In genomic region chr20:62356948-62357667, GRCh38 we compare ENCODE assay signal across 8 cellular contexts. TPM values are rescaled to one million over a fixed set of nuclear protein-coding genes. Genes with fewer than 3 reads are reported as not detected.
DNase-seq lines count a peak whose midpoint lies in the region; ATAC-seq and TF ChIP-seq lines count a peak whose summit lies in the region.

No MANE protein-coding gene starts in this region.

- H3K9ac ChIP-seq in skeletal muscle satellite cell (ENCODE audit: low read depth, low read length): peak overlapping the region; percentile 36

- H3K4me3 Mint-ChIP-seq in CD8-positive, alpha-beta T cell: no peak overlapping the region

- H3K9me3 ChIP-seq in adrenal gland (replicated peaks in 1 of 3) (no peaks in the 10 kb centered on the region), heart left ventricle (no peaks in the 10 kb centered on the region), skeletal muscle satellite cell (replicated peaks; ENCODE audit: low read length) (no peaks in the 10 kb centered on the region)
- H3K9me3 ChIP-seq in CD8-positive, alpha-beta T cell (ENCODE audit: low read length): no peaks in the 10 kb centered on the region

- no peaks in the 10 kb centered on the region for H3K9me3 Mint-ChIP-seq in CD8-positive, alpha-beta T cell

- H3K36me3 Mint-ChIP-seq in CD8-positive, alpha-beta T cell: no peaks in the 10 kb centered on the region

- H3K4me1 ChIP-seq in adrenal gland (replicated peaks in 1 of 2) (peaks cover 52 to 55% of the 10 kb centered on the region in 2 donors), heart left ventricle (peaks cover 35 to 96% (median 83%) of the 10 kb centered on the region in 12 donors), skeletal muscle satellite cell (ENCODE audit: control insufficient read depth, insufficient read depth, low read length) (peaks cover 71% of the 10 kb centered on the region)
- H3K4me1 ChIP-seq in CD8-positive, alpha-beta T cell (ENCODE audit: insufficient read depth, low read length): no peaks in the 10 kb centered on the region

- DNase-seq in HCEC 1CT (peak; percentile 35), adrenal gland (peak; percentile 70 to 90 (median 85)), heart left ventricle (peak; percentile 85 to 92 (median 87)), Kasumi-1 (lab: John Stamatoyannopoulos, UW) (no peak), NCI-H187 treated with DMSO at 0.1 percent for 48 hours (lab: John Stamatoyannopoulos, UW) (no peak), KG1 (lab: John Stamatoyannopoulos, UW) (no peak)
- DNase-seq in CD8-positive, alpha-beta T cell: no peak

- no peak overlapping the region for H3K27ac Mint-ChIP-seq in CD8-positive, alpha-beta T cell

- POLR2A ChIA-PET in CD8-positive, alpha-beta T cell (lab: Charles Lee): no interaction called here

- H3K27me3 ChIP-seq in adrenal gland (no peaks in the 10 kb centered on the region), heart left ventricle (peaks cover 0 to 4% (median 0%) of the 10 kb centered on the region in 9 donors), skeletal muscle satellite cell (ENCODE audit: control insufficient read depth, insufficient read depth, low read length) (no peaks in the 10 kb centered on the region)
- no peaks in the 10 kb centered on the region for H3K27me3 ChIP-seq in CD8-positive, alpha-beta T cell (ENCODE audit: insufficient read depth, low read length)

- intact Hi-C loops in adrenal gland (cut with DNase I) (loop anchor here in 1 of 2 donors (10.0 kb wide), 1 partner anchor 52 kb away; the partner anchor contains the start of gene ADRM1), heart left ventricle (cut with DNase I) (loop anchor here in 4 of 10 donors (2.0 to 10.0 kb wide), 4 partner anchors 24 to 55 kb away; partner anchors contain the start of gene ADRM1 (in 2 of the 4))
- intact Hi-C loops in CD8-positive, alpha-beta T cell (cut with DNase I, micrococcal nuclease): no loop called here

- WGBS in adrenal gland, 4 donors: 18 to 33% (median 27%) methylated on average over 7 to 29 of the region's 29 CpGs
- WGBS in heart left ventricle, 4 donors: 12 to 28% (median 15%) methylated on average over 8 to 29 of the region's 29 CpGs

- no peaks in the 10 kb centered on the region for H3K4me1 Mint-ChIP-seq in CD8-positive, alpha-beta T cell (ENCODE audit: low read depth)

- H3K4me3 ChIP-seq in adrenal gland (peak overlapping the region in 1 of 4 donors; percentile 45), heart left ventricle (peak overlapping the region in 11 of 12 donors; percentile 2 to 48 (median 34)), skeletal muscle satellite cell (ENCODE audit: low read length) (peak overlapping the region; percentile 44)
- no peak overlapping the region for H3K4me3 ChIP-seq in CD8-positive, alpha-beta T cell (ENCODE audit: low read depth, low read length)

- peaks cover 2% of the 10 kb centered on the region for H3K27me3 Mint-ChIP-seq in CD8-positive, alpha-beta T cell (ENCODE audit: low read depth)

- H3K36me3 ChIP-seq in adrenal gland (replicated peaks in 1 of 2) (peaks cover 0 to 3% of the 10 kb centered on the region in 2 donors), heart left ventricle (peaks cover 0 to 19% (median 2%) of the 10 kb centered on the region in 9 donors), skeletal muscle satellite cell (ENCODE audit: insufficient read depth, low read length) (peaks cover under 1% of the 10 kb centered on the region)
- no peaks in the 10 kb centered on the region for H3K36me3 ChIP-seq in CD8-positive, alpha-beta T cell (ENCODE audit: insufficient read depth, low read length)

- H3K27ac ChIP-seq in adrenal gland (peak overlapping the region; percentile 58 to 90 (median 88)), heart left ventricle (peak overlapping the region; percentile 69 to 97 (median 93))
- no peak overlapping the region for H3K27ac ChIP-seq in CD8-positive, alpha-beta T cell (ENCODE audit: low read depth, low read length)

- TF ChIP-seq CTCF in adrenal gland (IDR thresholded peaks at IDR 0.05): no peak
- no peak for TF ChIP-seq CTCF in heart left ventricle (IDR thresholded peaks at IDR 0.05)
- no peak for TF ChIP-seq CTCF in CD8-positive, alpha-beta T cell (IDR thresholded peaks at IDR 0.05)

- peak overlapping the region; percentile 80 for H3K4me2 ChIP-seq in skeletal muscle satellite cell (ENCODE audit: low read length)

- CTCF ChIA-PET in CD8-positive, alpha-beta T cell (lab: Charles Lee): no interaction called here

- ATAC-seq in heart left ventricle: peak; percentile 17 to 56 (median 44)
- no peak for ATAC-seq in CD8-positive, alpha-beta T cell

- TF ChIP-seq POLR2A in adrenal gland (IDR thresholded peaks at IDR 0.05) (no peak), heart left ventricle (IDR thresholded peaks at IDR 0.05) (peak in 1 of 2 donors; percentile 12)

RNA-seq across cellular contexts. Expression of gene LAMA5, which starts 10.0 kb away (rescaled TPM):
- total RNA-seq in adrenal gland (100 to 1,000 TPM in 4 of 8 donors, 10 to 100 TPM in 4; 35.3 to 146 (median 100) TPM), heart left ventricle (100 to 1,000 TPM in 1 of 9 donors, 10 to 100 TPM in 8; 57.4 to 107 (median 73.6) TPM)
- polyA plus RNA-seq in adrenal gland (100 to 1,000 TPM in 2 of 3 donors, 1 to 10 TPM in 1; 2.0 to 537 (median 262) TPM), heart left ventricle (100 to 1,000 TPM in 1 of 2 donors, 10 to 100 TPM in 1; 72.0 to 128 TPM)
- 24.3 and 43.7 TPM in 2 replicates for total RNA-seq in skeletal muscle satellite cell (2012; rRNA removed)
- 1 to 10 TPM in 1 of 2 experiments, under 1 TPM in 1; 0.28 to 1.1 TPM for total RNA-seq in CD8-positive, alpha-beta T cell

RNA-seq across cellular contexts. Expression of gene RPS21, which starts 29.8 kb away (rescaled TPM):
- total RNA-seq in adrenal gland: 1,000 to 10,000 TPM; 1,155 to 4,794 (median 1,602) TPM
- 1,000 to 10,000 TPM in 2 of 3 donors, 100 to 1,000 TPM in 1; 438 to 3,024 (median 2,274) TPM for polyA plus RNA-seq in adrenal gland
- total RNA-seq in heart left ventricle: 100 to 1,000 TPM; 434 to 831 (median 670) TPM
- polyA plus RNA-seq in heart left ventricle: 1,000 to 10,000 TPM; 1,943 to 3,051 TPM
- 598 and 965 TPM in 2 replicates for total RNA-seq in skeletal muscle satellite cell (2012; rRNA removed)
- 1,000 to 10,000 TPM; 3,441 to 3,445 TPM for total RNA-seq in CD8-positive, alpha-beta T cell

RNA-seq across cellular contexts. Expression of gene CABLES2, which starts 50.0 kb away (rescaled TPM):
- total RNA-seq in adrenal gland (1 to 10 TPM; 1.5 to 5.6 (median 3.9) TPM), heart left ventricle (10 to 100 TPM in 2 of 9 donors, 1 to 10 TPM in 7; 6.1 to 12.0 (median 8.8) TPM)
- polyA plus RNA-seq in adrenal gland (1 to 10 TPM; 2.8 to 4.1 (median 3.4) TPM), heart left ventricle (10 to 100 TPM in 1 of 2 donors, 1 to 10 TPM in 1; 2.9 to 10.7 TPM)
- 0.87 and 1.0 TPM in 2 replicates for total RNA-seq in skeletal muscle satellite cell (2012; rRNA removed)
- 1 to 10 TPM; 4.5 to 5.1 TPM for total RNA-seq in CD8-positive, alpha-beta T cell

RNA-seq across cellular contexts. Expression of gene ADRM1, which starts 54.3 kb away (rescaled TPM):
- 100 to 1,000 TPM in 6 of 8 donors, 10 to 100 TPM in 2; 87.2 to 220 (median 144) TPM for total RNA-seq in adrenal gland
- polyA plus RNA-seq in adrenal gland: 100 to 1,000 TPM in 1 of 3 donors, 10 to 100 TPM in 2; 50.6 to 125 (median 95.6) TPM
- 100 to 1,000 TPM in 3 of 9 donors, 10 to 100 TPM in 6; 66.8 to 218 (median 79.8) TPM for total RNA-seq in heart left ventricle
- polyA plus RNA-seq in heart left ventricle: 100 to 1,000 TPM in 1 of 2 donors, 10 to 100 TPM in 1; 87.2 to 187 TPM
- 156 and 193 TPM in 2 replicates for total RNA-seq in skeletal muscle satellite cell (2012; rRNA removed)
- total RNA-seq in CD8-positive, alpha-beta T cell: 10 to 100 TPM; 52.7 to 52.9 TPM

Comparison
In these comparisons a context has a peak if more than half of its experiments do, and no peak if none do; other contexts are left out.
1. DNase-seq: peak in HCEC 1CT (single experiment), adrenal gland (7 of 7) and heart left ventricle (5 of 5); none in Kasumi-1 (0 of 2), NCI-H187 treated with DMSO at 0.1 percent for 48 hours (single experiment), KG1 (single experiment) and CD8-positive, alpha-beta T cell (0 of 7).
2. RNA of gene LAMA5, which starts 10.0 kb away (total RNA-seq): 35.3 to 146 TPM in adrenal gland and 57.4 to 107 TPM in heart left ventricle; 0.28 to 1.1 TPM in CD8-positive, alpha-beta T cell; every median in the first group is over 10 times any median in the second.